In the genomic region with DNA sequence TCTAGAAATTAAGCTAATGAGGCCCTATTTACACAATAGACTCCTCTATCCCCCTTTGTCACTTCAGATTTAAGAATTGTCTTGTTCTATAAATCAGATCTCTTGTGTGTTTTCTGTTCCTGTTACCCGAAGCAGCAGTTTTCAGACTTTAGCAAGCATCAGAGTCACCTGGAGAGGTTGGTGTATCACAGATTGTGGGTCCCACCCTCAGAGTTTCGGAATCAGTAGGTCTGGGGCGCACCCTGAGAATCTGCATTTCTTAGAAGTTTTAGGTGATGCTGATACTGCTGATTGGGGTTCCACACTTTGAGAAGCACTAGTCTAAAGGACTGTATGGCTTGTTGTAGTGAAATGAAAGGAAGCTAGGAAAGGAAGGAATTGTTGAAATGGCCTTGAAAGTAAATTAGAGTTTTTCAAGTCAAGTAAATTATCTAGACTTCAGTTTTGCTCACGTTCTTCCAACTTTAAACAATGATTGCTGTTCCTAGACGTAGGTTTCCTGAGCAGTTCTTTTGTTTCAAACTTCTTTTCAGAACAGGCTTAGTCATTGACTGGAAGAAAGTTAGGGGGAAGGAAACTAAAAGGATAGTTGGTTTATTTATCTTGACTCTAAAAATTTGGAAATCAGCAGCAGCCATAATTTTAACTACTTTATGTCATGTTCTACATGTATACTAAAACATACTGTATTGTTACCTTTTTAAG, we compare ENCODE assay signal across 1 cellular context.
TF ChIP-seq lines count a peak whose summit lies in the region.

No MANE protein-coding gene starts in this region.

TF ChIP-seq in WTC11, 78 proteins besides CTCF, POLR2A, EP300 and RAD21 (continued from another document):
- TF ChIP-seq, protein P1, sequence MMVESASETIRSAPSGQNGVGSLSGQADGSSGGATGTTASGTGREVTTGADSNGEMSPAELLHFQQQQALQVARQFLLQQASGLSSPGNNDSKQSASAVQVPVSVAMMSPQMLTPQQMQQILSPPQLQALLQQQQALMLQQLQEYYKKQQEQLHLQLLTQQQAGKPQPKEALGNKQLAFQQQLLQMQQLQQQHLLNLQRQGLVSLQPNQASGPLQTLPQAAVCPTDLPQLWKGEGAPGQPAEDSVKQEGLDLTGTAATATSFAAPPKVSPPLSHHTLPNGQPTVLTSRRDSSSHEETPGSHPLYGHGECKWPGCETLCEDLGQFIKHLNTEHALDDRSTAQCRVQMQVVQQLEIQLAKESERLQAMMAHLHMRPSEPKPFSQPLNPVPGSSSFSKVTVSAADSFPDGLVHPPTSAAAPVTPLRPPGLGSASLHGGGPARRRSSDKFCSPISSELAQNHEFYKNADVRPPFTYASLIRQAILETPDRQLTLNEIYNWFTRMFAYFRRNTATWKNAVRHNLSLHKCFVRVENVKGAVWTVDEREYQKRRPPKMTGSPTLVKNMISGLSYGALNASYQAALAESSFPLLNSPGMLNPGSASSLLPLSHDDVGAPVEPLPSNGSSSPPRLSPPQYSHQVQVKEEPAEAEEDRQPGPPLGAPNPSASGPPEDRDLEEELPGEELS (CRISPR knock-in tag; IDR thresholded peaks at IDR 0.05), result no peak
